Comparison of ENCODE assay signal across 12 cellular contexts in the genomic region with DNA sequence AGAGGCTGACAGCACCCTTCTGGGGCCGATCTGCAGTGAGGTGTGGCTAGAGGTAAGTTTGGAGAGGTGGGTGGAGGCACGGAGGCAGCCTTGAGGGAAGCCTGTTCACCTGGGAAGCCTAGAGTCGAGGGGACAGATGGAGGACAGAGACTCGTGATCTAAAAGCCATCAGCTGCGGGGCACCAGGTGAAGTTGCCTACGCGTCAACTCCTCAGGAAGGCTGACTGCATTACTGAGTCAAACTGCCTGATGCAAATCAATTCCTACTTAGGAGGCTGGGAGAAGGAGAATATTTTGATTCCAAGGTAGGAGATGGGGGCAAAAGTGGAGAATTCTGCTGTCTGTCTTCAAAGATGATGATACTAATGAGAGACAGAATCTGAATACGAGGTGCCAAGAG.
DNase-seq lines count a peak whose midpoint lies in the region; ATAC-seq, FAIRE-seq and TF ChIP-seq lines count a peak whose summit lies in the region.
"Had no signal": no experiment of that assay in that cellular context is flagged by ENCODE, and none has a peak within 500 bp of the region (broad histone marks: within the 10 kb centered on the region; RNA-seq: fewer than 3 reads in every experiment).

No MANE protein-coding gene starts in this region.

- peaks cover 100% of the 10 kb centered on the region for H3K4me1 ChIP-seq in BLaER1
- H3K4me1 ChIP-seq in ascending aorta: peaks cover 8 to 18% of the 10 kb centered on the region in 2 donors
- H3K4me1 ChIP-seq: pancreas had no signal

- H3K9me3 ChIP-seq in BLaER1: no peaks in the 10 kb centered on the region
- H3K9me3 ChIP-seq in ascending aorta: no peaks in the 10 kb centered on the region
- H3K9me3 ChIP-seq: pancreas had no signal

- intact Hi-C loops in ascending aorta (cut with DNase I): loop anchor here (5.0 kb wide), 1 partner anchor 37 kb away; no protein-coding TSS in a partner anchor

- H3K36me3 Mint-ChIP-seq in progenitor cell of endocrine pancreas (ENCODE audit: insufficient read depth): peaks cover 1% of the 10 kb centered on the region
- H3K36me3 Mint-ChIP-seq: WTC11 had no signal

- H4K20me1 ChIP-seq in BLaER1: no peaks in the 10 kb centered on the region

- peak overlapping the region; percentile 53 for H3K9ac ChIP-seq in BLaER1

- H3K4me1 Mint-ChIP-seq in progenitor cell of endocrine pancreas (ENCODE audit: low read depth): no peaks in the 10 kb centered on the region

- no peaks in the 10 kb centered on the region for H3K9me3 Mint-ChIP-seq in progenitor cell of endocrine pancreas (ENCODE audit: low read depth)
- H3K9me3 Mint-ChIP-seq: WTC11 had no signal

- peak overlapping the region; percentile 54 for H3K27ac Mint-ChIP-seq in progenitor cell of endocrine pancreas
- H3K27ac Mint-ChIP-seq: WTC11 had no signal

- H3K27ac ChIP-seq in BLaER1 (peak overlapping the region; percentile 99), ascending aorta (peak overlapping the region; percentile 55 to 73)
- H3K27ac ChIP-seq: pancreas had no signal

- peak; percentile 69 for FAIRE-seq in GM12891 (lab: Jason Lieb, UNC)
- FAIRE-seq: H54, pancreas had no signal

- no peak for ATAC-seq in HG03135 (IDR thresholded peaks at IDR 0.05; ENCODE audit: unreplicated experiment)
- ATAC-seq: WTC11 had no signal

- TF ChIP-seq POLR2A in GM12891 (IDR thresholded peaks at IDR 0.05; ENCODE audit: low read depth, low read length): no peak

- H3K4me3 ChIP-seq in BLaER1 (no peak overlapping the region), ascending aorta (no peak overlapping the region)
- H3K4me3 ChIP-seq: pancreas had no signal

- DNase-seq in GM12891 (ENCODE audit: insufficient read length, low spot score): no peak
- no peak for DNase-seq in ascending aorta (ENCODE audit: low spot score in 2 of 2)
- no peak for DNase-seq in progenitor cell of endocrine pancreas (ENCODE audit: low spot score, unreplicated experiment)
- no peak for DNase-seq in midbrain (lab: John Stamatoyannopoulos, UW)
- no peak for DNase-seq in cerebellar cortex (ENCODE audit: low spot score)
- DNase-seq: effector memory CD4-positive, alpha-beta T cell; NCI-H774 had no signal

- H3K4me2 ChIP-seq in BLaER1: peak overlapping the region; percentile 86

- H3K27me3 Mint-ChIP-seq in progenitor cell of endocrine pancreas: no peaks in the 10 kb centered on the region

- H3K36me3 ChIP-seq in BLaER1 (peaks cover 12% of the 10 kb centered on the region), ascending aorta (no peaks in the 10 kb centered on the region)
- H3K36me3 ChIP-seq: pancreas had no signal

- no peak overlapping the region for H3K4me3 Mint-ChIP-seq in progenitor cell of endocrine pancreas (ENCODE audit: low read depth)
- H3K4me3 Mint-ChIP-seq: WTC11 had no signal

- no peaks in the 10 kb centered on the region for H3K27me3 ChIP-seq in BLaER1
- no peaks in the 10 kb centered on the region for H3K27me3 ChIP-seq in ascending aorta
- H3K27me3 ChIP-seq: pancreas had no signal

- TF ChIP-seq CTCF in ascending aorta (IDR thresholded peaks at IDR 0.05) (no peak), progenitor cell of endocrine pancreas (IDR thresholded peaks at IDR 0.05; ENCODE audit: unreplicated experiment) (no peak)

TF ChIP-seq in GM12891, 5 proteins besides CTCF, POLR2A, EP300 and RAD21:
- TF ChIP-seq TAF1 (IDR thresholded peaks at IDR 0.05; ENCODE audit: low read depth, low read length): no peak
- TF ChIP-seq POLR2AphosphoS5 (IDR thresholded peaks at IDR 0.05; ENCODE audit: low read depth, low read length): no peak
TF ChIP-seq in GM12891: peak in this region for 0.
